Comparison of ENCODE assay signal across 1 cellular context in the genomic region with DNA sequence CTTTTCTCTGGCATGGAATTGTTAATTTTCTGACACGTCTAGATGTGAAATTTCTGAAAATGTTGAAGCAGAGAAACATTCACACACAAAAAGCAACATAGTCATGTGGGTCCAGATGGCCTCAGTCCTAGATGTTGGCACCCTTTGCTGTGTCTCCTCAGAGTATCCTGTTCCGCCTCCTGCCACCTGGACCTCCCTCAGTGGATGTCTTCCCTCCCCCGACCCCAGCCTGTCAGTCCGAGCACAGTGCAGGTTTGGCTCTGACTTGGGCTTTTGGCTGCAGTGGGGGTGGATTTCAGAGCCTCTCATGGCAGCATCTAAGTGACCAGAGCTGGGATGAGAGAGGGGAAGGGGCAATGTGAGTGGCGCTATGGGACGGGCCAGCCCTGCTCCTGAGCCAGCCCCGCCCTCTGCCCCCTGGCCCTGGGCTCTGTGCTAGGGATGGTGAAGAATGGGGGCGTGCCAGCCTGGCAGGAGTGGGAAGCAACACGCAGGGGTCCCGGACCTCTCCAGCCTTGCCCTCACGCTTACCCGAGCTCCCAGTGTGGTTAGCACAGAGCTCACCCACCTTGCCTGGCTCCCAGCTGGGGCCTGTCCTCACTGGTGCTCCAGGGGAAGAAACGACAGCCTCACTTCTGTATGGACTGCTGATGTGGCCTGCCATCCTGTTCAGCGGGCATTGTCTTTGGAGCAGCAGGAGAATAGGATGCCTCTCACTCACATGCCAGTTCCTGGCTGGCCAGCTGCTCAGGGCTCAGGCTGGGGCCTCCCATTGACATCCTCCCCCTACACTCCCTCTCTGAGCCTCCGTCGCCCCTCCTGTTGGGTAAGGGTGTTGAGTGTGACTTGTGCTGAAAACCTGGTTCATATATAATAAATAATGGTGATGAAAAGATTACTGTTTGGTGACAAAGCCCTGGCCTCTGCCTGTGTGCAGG.
TF ChIP-seq lines count a peak whose summit lies in the region.

No MANE protein-coding gene starts in this region.

TF ChIP-seq in HepG2, 621 proteins besides CTCF, POLR2A, EP300 and RAD21:
- TF ChIP-seq PHF21A (CRISPR knock-in tag; IDR thresholded peaks at IDR 0.05) (no peak), DNMT3B (CRISPR knock-in tag; conservative IDR thresholded peaks at IDR 0.05) (no peak), CAMTA2 (CRISPR knock-in tag; IDR thresholded peaks at IDR 0.05; ENCODE audit: borderline replicate concordance) (no peak), USF2 (IDR thresholded peaks at IDR 0.05; ENCODE audit: low read depth, low read length) (no peak), USF2 (CRISPR knock-in tag; IDR thresholded peaks at IDR 0.05; ENCODE audit: borderline replicate concordance) (no peak), ZNF44 (CRISPR knock-in tag; IDR thresholded peaks at IDR 0.05) (no peak), TBP (CRISPR knock-in tag; IDR thresholded peaks at IDR 0.05) (no peak), HNF4A (CRISPR knock-in tag; IDR thresholded peaks at IDR 0.05) (no peak), ZNF3 (CRISPR knock-in tag; IDR thresholded peaks at IDR 0.05) (no peak), MIXL1 (CRISPR knock-in tag; IDR thresholded peaks at IDR 0.05) (no peak), ZBTB10 (CRISPR knock-in tag; IDR thresholded peaks at IDR 0.05; ENCODE audit: borderline replicate concordance) (no peak), ATF6 (CRISPR knock-in tag; conservative IDR thresholded peaks at IDR 0.05) (no peak), KDM3A (CRISPR knock-in tag; IDR thresholded peaks at IDR 0.05; ENCODE audit: low read depth) (no peak), ZNF143 (CRISPR knock-in tag; IDR thresholded peaks at IDR 0.05) (no peak), HOXA7 (CRISPR knock-in tag; IDR thresholded peaks at IDR 0.05) (no peak), AGO2 (optimal IDR thresholded peaks at IDR 0.05; ENCODE audit: low read depth, low read length) (peak; percentile 65), SMAD9 (CRISPR knock-in tag; IDR thresholded peaks at IDR 0.05) (no peak), ZNF121 (CRISPR knock-in tag; IDR thresholded peaks at IDR 0.05) (no peak), ZBTB42 (CRISPR knock-in tag; IDR thresholded peaks at IDR 0.05) (no peak), IRF9 (CRISPR knock-in tag; IDR thresholded peaks at IDR 0.05; ENCODE audit: borderline replicate concordance) (no peak), ZNF619 (CRISPR knock-in tag; IDR thresholded peaks at IDR 0.05) (no peak), MED8 (CRISPR knock-in tag; IDR thresholded peaks at IDR 0.05; ENCODE audit: insufficient replicate concordance) (no peak), AGO1 (IDR thresholded peaks at IDR 0.05; ENCODE audit: low read depth, low read length, poor library complexity, severe bottlenecking) (peak; percentile 23), CBX1 (IDR thresholded peaks at IDR 0.05; ENCODE audit: low read depth) (no peak), RBFOX2 (IDR thresholded peaks at IDR 0.05; ENCODE audit: low read depth, low read length) (peak; percentile 55)
- TF ChIP-seq, protein P1, sequence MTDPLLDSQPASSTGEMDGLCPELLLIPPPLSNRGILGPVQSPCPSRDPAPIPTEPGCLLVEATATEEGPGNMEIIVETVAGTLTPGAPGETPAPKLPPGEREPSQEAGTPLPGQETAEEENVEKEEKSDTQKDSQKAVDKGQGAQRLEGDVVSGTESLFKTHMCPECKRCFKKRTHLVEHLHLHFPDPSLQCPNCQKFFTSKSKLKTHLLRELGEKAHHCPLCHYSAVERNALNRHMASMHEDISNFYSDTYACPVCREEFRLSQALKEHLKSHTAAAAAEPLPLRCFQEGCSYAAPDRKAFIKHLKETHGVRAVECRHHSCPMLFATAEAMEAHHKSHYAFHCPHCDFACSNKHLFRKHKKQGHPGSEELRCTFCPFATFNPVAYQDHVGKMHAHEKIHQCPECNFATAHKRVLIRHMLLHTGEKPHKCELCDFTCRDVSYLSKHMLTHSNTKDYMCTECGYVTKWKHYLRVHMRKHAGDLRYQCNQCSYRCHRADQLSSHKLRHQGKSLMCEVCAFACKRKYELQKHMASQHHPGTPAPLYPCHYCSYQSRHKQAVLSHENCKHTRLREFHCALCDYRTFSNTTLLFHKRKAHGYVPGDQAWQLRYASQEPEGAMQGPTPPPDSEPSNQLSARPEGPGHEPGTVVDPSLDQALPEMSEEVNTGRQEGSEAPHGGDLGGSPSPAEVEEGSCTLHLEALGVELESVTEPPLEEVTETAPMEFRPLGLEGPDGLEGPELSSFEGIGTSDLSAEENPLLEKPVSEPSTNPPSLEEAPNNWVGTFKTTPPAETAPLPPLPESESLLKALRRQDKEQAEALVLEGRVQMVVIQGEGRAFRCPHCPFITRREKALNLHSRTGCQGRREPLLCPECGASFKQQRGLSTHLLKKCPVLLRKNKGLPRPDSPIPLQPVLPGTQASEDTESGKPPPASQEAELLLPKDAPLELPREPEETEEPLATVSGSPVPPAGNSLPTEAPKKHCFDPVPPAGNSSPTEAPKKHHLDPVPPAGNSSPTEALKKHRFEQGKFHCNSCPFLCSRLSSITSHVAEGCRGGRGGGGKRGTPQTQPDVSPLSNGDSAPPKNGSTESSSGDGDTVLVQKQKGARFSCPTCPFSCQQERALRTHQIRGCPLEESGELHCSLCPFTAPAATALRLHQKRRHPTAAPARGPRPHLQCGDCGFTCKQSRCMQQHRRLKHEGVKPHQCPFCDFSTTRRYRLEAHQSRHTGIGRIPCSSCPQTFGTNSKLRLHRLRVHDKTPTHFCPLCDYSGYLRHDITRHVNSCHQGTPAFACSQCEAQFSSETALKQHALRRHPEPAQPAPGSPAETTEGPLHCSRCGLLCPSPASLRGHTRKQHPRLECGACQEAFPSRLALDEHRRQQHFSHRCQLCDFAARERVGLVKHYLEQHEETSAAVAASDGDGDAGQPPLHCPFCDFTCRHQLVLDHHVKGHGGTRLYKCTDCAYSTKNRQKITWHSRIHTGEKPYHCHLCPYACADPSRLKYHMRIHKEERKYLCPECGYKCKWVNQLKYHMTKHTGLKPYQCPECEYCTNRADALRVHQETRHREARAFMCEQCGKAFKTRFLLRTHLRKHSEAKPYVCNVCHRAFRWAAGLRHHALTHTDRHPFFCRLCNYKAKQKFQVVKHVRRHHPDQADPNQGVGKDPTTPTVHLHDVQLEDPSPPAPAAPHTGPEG (CRISPR knock-in tag; IDR thresholded peaks at IDR 0.05): no peak
TF ChIP-seq in HepG2: peak in this region for 3.
